Comparison of ENCODE assay signal across 1 cellular context in genomic region chr6:116847234-116847633, GRCh38.
TF ChIP-seq lines count a peak whose summit lies in the region.

No MANE protein-coding gene starts in this region.

TF ChIP-seq in GM23338, 12 proteins besides CTCF, POLR2A, EP300 and RAD21 (continued from another document):
- TF ChIP-seq, protein P1, sequence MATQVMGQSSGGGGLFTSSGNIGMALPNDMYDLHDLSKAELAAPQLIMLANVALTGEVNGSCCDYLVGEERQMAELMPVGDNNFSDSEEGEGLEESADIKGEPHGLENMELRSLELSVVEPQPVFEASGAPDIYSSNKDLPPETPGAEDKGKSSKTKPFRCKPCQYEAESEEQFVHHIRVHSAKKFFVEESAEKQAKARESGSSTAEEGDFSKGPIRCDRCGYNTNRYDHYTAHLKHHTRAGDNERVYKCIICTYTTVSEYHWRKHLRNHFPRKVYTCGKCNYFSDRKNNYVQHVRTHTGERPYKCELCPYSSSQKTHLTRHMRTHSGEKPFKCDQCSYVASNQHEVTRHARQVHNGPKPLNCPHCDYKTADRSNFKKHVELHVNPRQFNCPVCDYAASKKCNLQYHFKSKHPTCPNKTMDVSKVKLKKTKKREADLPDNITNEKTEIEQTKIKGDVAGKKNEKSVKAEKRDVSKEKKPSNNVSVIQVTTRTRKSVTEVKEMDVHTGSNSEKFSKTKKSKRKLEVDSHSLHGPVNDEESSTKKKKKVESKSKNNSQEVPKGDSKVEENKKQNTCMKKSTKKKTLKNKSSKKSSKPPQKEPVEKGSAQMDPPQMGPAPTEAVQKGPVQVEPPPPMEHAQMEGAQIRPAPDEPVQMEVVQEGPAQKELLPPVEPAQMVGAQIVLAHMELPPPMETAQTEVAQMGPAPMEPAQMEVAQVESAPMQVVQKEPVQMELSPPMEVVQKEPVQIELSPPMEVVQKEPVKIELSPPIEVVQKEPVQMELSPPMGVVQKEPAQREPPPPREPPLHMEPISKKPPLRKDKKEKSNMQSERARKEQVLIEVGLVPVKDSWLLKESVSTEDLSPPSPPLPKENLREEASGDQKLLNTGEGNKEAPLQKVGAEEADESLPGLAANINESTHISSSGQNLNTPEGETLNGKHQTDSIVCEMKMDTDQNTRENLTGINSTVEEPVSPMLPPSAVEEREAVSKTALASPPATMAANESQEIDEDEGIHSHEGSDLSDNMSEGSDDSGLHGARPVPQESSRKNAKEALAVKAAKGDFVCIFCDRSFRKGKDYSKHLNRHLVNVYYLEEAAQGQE (IDR thresholded peaks at IDR 0.05; ENCODE audit: unreplicated experiment), result no peak
- TF ChIP-seq CREB1 (CRISPR knock-in tag; IDR thresholded peaks at IDR 0.05; ENCODE audit: low read depth) (no peak), STAT1 (IDR thresholded peaks at IDR 0.05; ENCODE audit: unreplicated experiment) (no peak)
